In genomic region chrX:66654411-66654810, GRCh38 we compare ENCODE assay signal across 28 cellular contexts. TPM values are rescaled to one million over a fixed set of nuclear protein-coding genes. Genes with fewer than 3 reads are reported as not detected.
"Had no signal": no experiment of that assay in that cellular context is flagged by ENCODE, and none has a peak within 500 bp of the region (broad histone marks: within the 10 kb centered on the region; RNA-seq: fewer than 3 reads in every experiment).

No MANE protein-coding gene starts in this region.

- H3K4me3 ChIP-seq: dorsolateral prefrontal cortex, heart right ventricle, left ventricle myocardium inferior, lower lobe of right lung, prostate gland, right atrium auricular region, testis, tibial artery had no signal

- DNase-seq: dorsolateral prefrontal cortex; effector CD4-positive, alpha-beta T cell; foreskin keratinocyte; glutamatergic neuron; heart right ventricle; hypothalamus; immature natural killer cell; islet precursor cell; kidney glomerular epithelial cell; left colon; left ventricle myocardium inferior; lower lobe of right lung; naive thymus-derived CD8-positive, alpha-beta T cell; nephron progenitor cell; nucleus accumbens; stimulated activated CD4-positive, alpha-beta T cell treated with anti-CD3 and anti-CD28 coated beads, Interleukin-2, amount 100 ng/mL, for 24 hours; stimulated activated CD4-positive, alpha-beta T cell treated with anti-CD3 and anti-CD28 coated beads, Interleukin-4, amount 100 ng/mL, for 24 hours; stimulated activated naive CD8-positive, alpha-beta T cell treated with anti-CD3 and anti-CD28 coated beads, Interleukin-15, Interleukin-2, amounts not matched to agents 100 U/mL and 50 U/mL, for 24 hours; substantia nigra; testis; tibial artery had no signal

- H3K27ac ChIP-seq: dorsolateral prefrontal cortex, epithelial cell of prostate, foreskin keratinocyte, heart right ventricle, left ventricle myocardium inferior, lower lobe of right lung, prostate gland, right atrium auricular region, testis, tibial artery had no signal

- H3K4me1 ChIP-seq: foreskin keratinocyte, heart right ventricle, left ventricle myocardium inferior, lower lobe of right lung, prostate gland, right atrium auricular region, testis, tibial artery had no signal

- ATAC-seq: esophagus mucosa; foreskin keratinocyte; heart right ventricle; left colon; lower lobe of right lung; naive thymus-derived CD8-positive, alpha-beta T cell; sciatic nerve; stimulated activated memory B cell treated with anti-CD40 and anti-IgM and Interleukin-4, amounts not matched to agents 10 μg/mL and 1 μg/mL and 100 μg/mL, for 72 hours; stimulated activated naive CD8-positive, alpha-beta T cell treated with anti-CD3 and anti-CD28 coated beads, Interleukin-15, Interleukin-2, amounts not matched to agents 100 U/mL and 50 U/mL, for 24 hours had no signal

- H3K27me3 ChIP-seq: foreskin keratinocyte, right atrium auricular region, testis, tibial artery had no signal

- H3K4me3 Mint-ChIP-seq: immature natural killer cell; naive thymus-derived CD8-positive, alpha-beta T cell; nephron progenitor cell; stimulated activated memory B cell treated with anti-CD40 and anti-IgM and Interleukin-4, amounts not matched to agents 10 μg/mL and 1 μg/mL and 100 μg/mL, for 72 hours; type B pancreatic cell had no signal

- H3K9me3 ChIP-seq: heart right ventricle, left ventricle myocardium inferior, lower lobe of right lung, prostate gland, testis, tibial artery had no signal

- H3K27me3 Mint-ChIP-seq: stimulated activated memory B cell treated with anti-CD40 and anti-IgM and Interleukin-4, amounts not matched to agents 10 μg/mL and 1 μg/mL and 100 μg/mL, for 72 hours; type B pancreatic cell had no signal

- H3K36me3 Mint-ChIP-seq: immature natural killer cell; stimulated activated memory B cell treated with anti-CD40 and anti-IgM and Interleukin-4, amounts not matched to agents 10 μg/mL and 1 μg/mL and 100 μg/mL, for 72 hours; type B pancreatic cell had no signal

- H3K4me1 Mint-ChIP-seq: immature natural killer cell; naive thymus-derived CD8-positive, alpha-beta T cell; nephron progenitor cell; stimulated activated memory B cell treated with anti-CD40 and anti-IgM and Interleukin-4, amounts not matched to agents 10 μg/mL and 1 μg/mL and 100 μg/mL, for 72 hours had no signal

- H3K27ac Mint-ChIP-seq: immature natural killer cell; naive thymus-derived CD8-positive, alpha-beta T cell; nephron progenitor cell; stimulated activated memory B cell treated with anti-CD40 and anti-IgM and Interleukin-4, amounts not matched to agents 10 μg/mL and 1 μg/mL and 100 μg/mL, for 72 hours; type B pancreatic cell had no signal

- H3K36me3 ChIP-seq: heart right ventricle, left ventricle myocardium inferior, lower lobe of right lung, prostate gland, right atrium auricular region, tibial artery had no signal

RNA-seq across cellular contexts. Expression of gene EDA2R, which starts 15.5 kb away (rescaled TPM):
- polyA plus RNA-seq: immature natural killer cell had no signal
